14 cellular contexts compared by ENCODE assay signal in the genomic region with DNA sequence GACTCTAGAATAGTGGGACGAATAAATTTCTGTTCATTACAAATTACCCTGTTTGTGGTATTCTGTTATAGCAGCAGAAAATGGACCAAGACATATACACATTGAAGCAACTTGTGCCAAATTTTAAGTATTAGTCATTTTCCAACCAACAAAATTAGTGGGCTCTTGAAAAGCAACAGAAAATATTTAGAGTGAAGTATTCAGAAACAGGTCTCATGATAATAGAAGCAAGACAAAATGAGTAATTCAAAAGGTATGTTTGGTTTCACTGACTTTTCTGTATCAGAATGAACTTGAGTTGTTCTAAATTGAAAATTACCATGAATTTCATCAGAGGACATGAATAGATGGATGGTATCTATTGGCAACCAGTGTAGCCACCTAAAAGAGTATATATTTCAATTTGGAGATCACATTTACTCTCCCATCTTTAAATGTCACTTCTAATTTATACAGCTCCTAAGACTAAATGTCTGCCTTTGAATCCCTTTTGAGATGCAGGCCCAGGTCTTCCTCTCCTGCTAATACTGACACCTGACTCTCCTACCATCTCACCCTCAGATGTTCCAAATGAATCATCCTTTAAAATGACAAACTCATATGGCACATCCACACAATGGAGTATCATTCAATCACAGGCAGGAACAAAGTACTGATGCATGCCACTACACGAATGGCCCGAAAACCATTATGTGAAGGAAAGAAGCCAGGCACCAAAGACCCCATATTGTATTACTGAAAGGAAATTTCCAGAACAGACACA. TPM values are rescaled to one million over a fixed set of nuclear protein-coding genes. Genes with fewer than 3 reads are reported as not detected.
DNase-seq lines count a peak whose midpoint lies in the region; ATAC-seq and TF ChIP-seq lines count a peak whose summit lies in the region.
"Had no signal": no experiment of that assay in that cellular context is flagged by ENCODE, and none has a peak within 500 bp of the region (broad histone marks: within the 10 kb centered on the region; RNA-seq: fewer than 3 reads in every experiment).

No MANE protein-coding gene starts in this region.

- ATAC-seq in HCT116, result no peak
- no peak for ATAC-seq in HG03039 (IDR thresholded peaks at IDR 0.05; ENCODE audit: unreplicated experiment)
- ATAC-seq in HG02623 (IDR thresholded peaks at IDR 0.05; ENCODE audit: unreplicated experiment), result no peak
- ATAC-seq in GM19351 (IDR thresholded peaks at IDR 0.05; ENCODE audit: unreplicated experiment), result no peak
- ATAC-seq: activated CD8-positive, alpha-beta memory T cell treated with anti-CD3 and anti-CD28 coated beads, Interleukin-2, amount 10 ng/mL, durations not matched to agents 7 days and 5 days had no signal

- H3K9me3 ChIP-seq in AG04450 (ENCODE audit: control insufficient read depth, insufficient read depth, low read length) (no peaks in the 10 kb centered on the region; the same call in 1 of the 2 replicates), HCT116 (ENCODE audit: control insufficient read depth in 1 of 2, insufficient read depth in 1 of 2, low read depth in 1 of 2, low read length in 2 of 2) (no peaks in the 10 kb centered on the region)

- RAD21 ChIA-PET in HCT116 (lab: Charles Lee; ENCODE audit: low non-redundant PET in 1 of 2, low total read pairs in 2 of 2, uncharacterized antibody in 2 of 2, unreplicated experiment in 2 of 2), result no interaction called here

- in situ Hi-C loops in astrocyte of the cerebellum (cut with HindIII; ENCODE audit: low sequenced_read_pairs), result no loop called here

- no peak overlapping the region for H3K4me3 ChIP-seq in AG04450 (ENCODE audit: low read depth, low read length)
- no peak overlapping the region for H3K4me3 ChIP-seq in HCT116 (replicated peaks in 1 of 2; ENCODE audit: low read depth in 1 of 2, low read length in 2 of 2)
- H3K4me3 ChIP-seq in astrocyte of the cerebellum (ENCODE audit: low read depth, low read length), result no peak overlapping the region
- H3K4me3 ChIP-seq: cardiac muscle cell had no signal

- no peaks in the 10 kb centered on the region; a peak in 1 of 4 replicates for H3K4me1 ChIP-seq in HCT116 (ENCODE audit: control insufficient read depth in 1 of 2, insufficient read depth in 2 of 2, low read length in 2 of 2)

- H3K36me3 ChIP-seq in HCT116 (ENCODE audit: control insufficient read depth in 1 of 2, insufficient read depth in 2 of 2, low read length in 2 of 2), result no peaks in the 10 kb centered on the region
- H3K36me3 ChIP-seq: cardiac muscle cell had no signal

- DNase-seq in AG04450 (ENCODE audit: low read depth, low spot score) (no peak), HCT116 (ENCODE audit: low read depth, low spot score) (no peak), astrocyte of the cerebellum (ENCODE audit: low read depth) (peak; percentile 44), iris pigment epithelial cell (ENCODE audit: low read depth) (peak; percentile 82), NOMO-1 (lab: John Stamatoyannopoulos, UW; ENCODE audit: unreplicated experiment in 2 of 2) (no peak)
- DNase-seq: activated CD8-positive, alpha-beta memory T cell treated with anti-CD3 and anti-CD28 coated beads, Interleukin-2, amount 10 ng/mL, durations not matched to agents 7 days and 5 days; H7; KBM-7; NCI-H2081 treated with DMSO at 0.1 percent for 48 hours; nephron progenitor cell had no signal

- TF ChIP-seq CTCF in AG04450 (IDR thresholded peaks at IDR 0.05; ENCODE audit: low read depth, low read length) (no peak), HCT116 (IDR thresholded peaks at IDR 0.05 in 2 of 3, conservative IDR thresholded peaks at IDR 0.05 in 1 of 3; ENCODE audit: borderline replicate concordance in 1 of 3, insufficient read depth in 1 of 3, low read depth in 2 of 3, low read length in 2 of 3) (no peak), astrocyte of the cerebellum (IDR thresholded peaks at IDR 0.05; ENCODE audit: low read depth, low read length, missing control alignments) (no peak)

- TF ChIP-seq RAD21 in HCT116 (IDR thresholded peaks at IDR 0.05; ENCODE audit: low read depth), result no peak

- H3K4me2 ChIP-seq in HCT116 (ENCODE audit: low read length), result no peak overlapping the region

- BruUV-seq in HCT116 (replicated peaks; lab: Mats Ljungman, UMichigan), result no TSS peak

- no peak for TF ChIP-seq POLR2A in HCT116 (IDR thresholded peaks at IDR 0.05; ENCODE audit: borderline replicate concordance, extremely low read depth, insufficient read depth, insufficient read length)

- H3K27ac ChIP-seq in AG04450 (ENCODE audit: low read depth, low read length) (peak overlapping the region; percentile 13), HCT116 (ENCODE audit: low read depth, low read length) (no peak overlapping the region)
- H3K27ac ChIP-seq: cardiac muscle cell had no signal

- H3K79me2 ChIP-seq in HCT116 (ENCODE audit: insufficient read depth, low read length), result no peaks in the 10 kb centered on the region; the same call in 1 of the 2 replicates

- no peaks in the 10 kb centered on the region for H3K9me2 ChIP-seq in HCT116 (ENCODE audit: insufficient read depth)

- peaks cover 2% of the 10 kb centered on the region for H3K27me3 ChIP-seq in AG04450 (ENCODE audit: control insufficient read depth, insufficient read depth, low read length)
- H3K27me3 ChIP-seq in HCT116 (ENCODE audit: insufficient read depth, low read length), result no peaks in the 10 kb centered on the region
- H3K27me3 ChIP-seq: cardiac muscle cell had no signal

- POLR2A ChIA-PET in AG04450 (lab: Yijun Ruan, JAX), result no interaction called here
- POLR2A ChIA-PET in HCT116 (lab: Charles Lee), result no interaction called here

- intact Hi-C loops in HCT116 (cut with micrococcal nuclease), result no loop called here

- no peaks in the 10 kb centered on the region for H4K20me1 ChIP-seq in HCT116 (ENCODE audit: insufficient read depth)

- CTCF ChIA-PET in AG04450 (lab: Charles Lee) (no interaction called here), HCT116 (lab: Charles Lee) (no interaction called here)

- no peak overlapping the region for H2AFZ ChIP-seq in HCT116 (ENCODE audit: low read depth, low read length, poor library complexity, severe bottlenecking)

- H3K9ac ChIP-seq in HCT116 (ENCODE audit: low read length), result no peak overlapping the region

TF ChIP-seq in HCT116, 20 proteins besides CTCF, POLR2A, EP300 and RAD21:
- TF ChIP-seq POLR2AphosphoS5 (IDR thresholded peaks at IDR 0.05; ENCODE audit: low read depth, low read length), result no peak
- no peak for TF ChIP-seq CBX3 (IDR thresholded peaks at IDR 0.05; ENCODE audit: low read depth)
- TF ChIP-seq JUND (IDR thresholded peaks at IDR 0.05), result 0 out of 2 replicates have a peak, but pooled peaks have one; percentile 8
- TF ChIP-seq FOSL1 (IDR thresholded peaks at IDR 0.05; ENCODE audit: low read depth), result peak; percentile 5; the same call in 1 of the 2 replicates

RNA-seq across cellular contexts. Expression of a gene that starts 40.7 kb away (rescaled TPM):
- 9.1 and 9.6 TPM in 2 replicates for polyA plus RNA-seq in AG04450 (2011; rRNA removed)
- polyA minus RNA-seq in AG04450 (2011; rRNA and poly(A)+ RNA removed), result 11.7 and 11.9 TPM in 2 replicates
- 58.8 TPM for total RNA-seq in HCT116 (2021; ENCODE audit: unreplicated experiment)
- 41.9 and 42.8 TPM in 2 replicates for polyA plus RNA-seq in HCT116 (2012)

Comparison
In these comparisons a context has a peak if more than half of its experiments do, and no peak if none do; other contexts are left out.
1. DNase-seq: peak in astrocyte of the cerebellum (single experiment) and iris pigment epithelial cell (single experiment); none in AG04450 (single experiment), HCT116 (single experiment) and NOMO-1 (0 of 2).